Comparison of ENCODE assay signal across 1 cellular context in the genomic region with DNA sequence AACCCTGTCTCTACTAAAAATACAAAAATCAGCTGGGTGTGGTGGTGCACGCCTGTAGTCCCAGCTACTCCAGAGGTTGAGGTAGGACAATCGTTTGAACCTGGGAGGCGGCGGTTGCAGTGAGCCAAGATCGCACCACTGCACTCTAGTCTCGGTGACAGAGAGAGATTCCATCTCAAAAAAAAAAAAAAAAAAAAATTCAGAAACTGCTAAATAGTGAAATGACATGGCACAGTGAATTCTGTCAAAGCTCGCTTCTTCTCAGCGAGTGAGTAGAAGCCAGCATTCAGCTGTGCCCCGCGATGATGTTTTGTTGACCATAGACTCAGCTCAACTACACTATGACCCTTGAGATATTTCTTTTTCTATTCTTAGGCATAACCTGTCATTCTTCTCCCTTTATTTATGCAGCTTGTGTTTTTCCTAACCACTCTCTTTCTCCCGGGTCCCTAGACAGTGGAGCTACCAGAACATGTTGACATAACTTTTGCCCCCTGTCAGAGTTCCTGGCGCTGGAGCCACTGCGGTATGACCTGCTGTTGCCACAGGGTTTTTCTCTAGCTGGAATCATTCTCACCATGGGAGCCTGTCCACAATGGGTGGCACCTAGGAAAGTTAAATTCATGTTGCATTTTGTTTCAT.
TF ChIP-seq lines count a peak whose summit lies in the region.

No MANE protein-coding gene starts in this region.

TF ChIP-seq in HepG2, 621 proteins besides CTCF, POLR2A, EP300 and RAD21 (continued from another document):
- TF ChIP-seq, protein P1, sequence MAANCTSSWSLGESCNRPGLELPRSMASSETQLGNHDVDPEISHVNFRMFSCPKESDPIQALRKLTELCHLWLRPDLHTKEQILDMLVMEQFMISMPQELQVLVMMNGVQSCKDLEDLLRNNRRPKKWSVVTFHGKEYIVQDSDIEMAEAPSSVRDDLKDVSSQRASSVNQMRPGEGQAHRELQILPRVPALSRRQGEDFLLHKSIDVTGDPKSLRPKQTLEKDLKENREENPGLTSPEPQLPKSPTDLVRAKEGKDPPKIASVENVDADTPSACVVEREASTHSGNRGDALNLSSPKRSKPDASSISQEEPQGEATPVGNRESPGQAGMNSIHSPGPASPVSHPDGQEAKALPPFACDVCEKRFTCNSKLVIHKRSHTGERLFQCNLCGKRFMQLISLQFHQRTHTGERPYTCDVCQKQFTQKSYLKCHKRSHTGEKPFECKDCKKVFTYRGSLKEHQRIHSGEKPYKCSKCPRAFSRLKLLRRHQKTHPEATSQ (CRISPR knock-in tag; IDR thresholded peaks at IDR 0.05; ENCODE audit: borderline replicate concordance) = no peak; the same call in 1 of the 2 replicates
- no peak for TF ChIP-seq STAT6 (CRISPR knock-in tag; IDR thresholded peaks at IDR 0.05; ENCODE audit: borderline replicate concordance)
- TF ChIP-seq DNMT1 (CRISPR knock-in tag; IDR thresholded peaks at IDR 0.05) = no peak
- TF ChIP-seq GATAD2A (CRISPR knock-in tag; IDR thresholded peaks at IDR 0.05) = peak; percentile 79
- TF ChIP-seq HDAC6 (IDR thresholded peaks at IDR 0.05; ENCODE audit: low read depth, low read length) = no peak
- TF ChIP-seq TP53 (CRISPR knock-in tag; conservative IDR thresholded peaks at IDR 0.05) = no peak
- TF ChIP-seq ZNF383 (CRISPR knock-in tag; IDR thresholded peaks at IDR 0.05; ENCODE audit: borderline replicate concordance) = no peak
- TF ChIP-seq HBP1 (CRISPR knock-in tag; IDR thresholded peaks at IDR 0.05; ENCODE audit: low read depth) = no peak
- TF ChIP-seq ZNF781 (CRISPR knock-in tag; IDR thresholded peaks at IDR 0.05; ENCODE audit: borderline replicate concordance, not compliant biosample characterization) = no peak
- TF ChIP-seq ELF3 (CRISPR knock-in tag; IDR thresholded peaks at IDR 0.05) = no peak
- no peak for TF ChIP-seq PREB (CRISPR knock-in tag; IDR thresholded peaks at IDR 0.05)
- no peak for TF ChIP-seq ZNF225 (CRISPR knock-in tag; IDR thresholded peaks at IDR 0.05)
